ENCODE assay signal across 18 cellular contexts in genomic region chr13:51666316-51666715, GRCh38.
DNase-seq lines count a peak whose midpoint lies in the region; ATAC-seq, FAIRE-seq and TF ChIP-seq lines count a peak whose summit lies in the region.
"Had no signal": no experiment of that assay in that cellular context is flagged by ENCODE, and none has a peak within 500 bp of the region (broad histone marks: within the 10 kb centered on the region; RNA-seq: fewer than 3 reads in every experiment).

No MANE protein-coding gene starts in this region.

- H3K4me1 ChIP-seq in SJSA1 (replicated peaks), result peaks cover 49% of the 10 kb centered on the region
- H3K4me1 ChIP-seq: colonic mucosa had no signal

- no peak overlapping the region for H3K4me3 ChIP-seq in SJSA1
- H3K4me3 ChIP-seq: colonic mucosa, lung, neural progenitor cell had no signal

- peak overlapping the region; percentile 38 for H3K27ac ChIP-seq in SJSA1
- H3K27ac ChIP-seq: colonic mucosa, epithelial cell of prostate, neural progenitor cell, RWPE1 had no signal

- H3K27me3 ChIP-seq in SJSA1 (replicated peaks), result no peaks in the 10 kb centered on the region
- H3K27me3 ChIP-seq: colonic mucosa, neural progenitor cell had no signal

- no peaks in the 10 kb centered on the region for H3K27me3 Mint-ChIP-seq in neural crest cell (ENCODE audit: low read depth)

- peaks cover 14% of the 10 kb centered on the region for H3K36me3 ChIP-seq in SJSA1
- H3K36me3 ChIP-seq: colonic mucosa had no signal

- H3K9me3 Mint-ChIP-seq in neural crest cell, result peaks cover 4% of the 10 kb centered on the region
- H3K9me3 Mint-ChIP-seq: immature natural killer cell had no signal

- H3K36me3 Mint-ChIP-seq in neural crest cell (ENCODE audit: low read depth), result peaks cover 7% of the 10 kb centered on the region

- no peak for TF ChIP-seq POLR2A in GM12891 (IDR thresholded peaks at IDR 0.05; ENCODE audit: low read depth, low read length)

- TF ChIP-seq CTCF in neural crest cell (conservative IDR thresholded peaks at IDR 0.05), result no peak

- in situ Hi-C loops in ACHN (cut with HindIII; ENCODE audit: low pct_ligation_motif_present, low pct_unique_long_range_greater_than_20kb, low sequenced_read_pairs), result no loop called here

- H3K4me1 Mint-ChIP-seq in neural crest cell, result peaks cover 8% of the 10 kb centered on the region

- peak; percentile 38 for FAIRE-seq in GM12891 (lab: Jason Lieb, UNC)

- no peak overlapping the region for H3K4me3 Mint-ChIP-seq in neural crest cell
- H3K4me3 Mint-ChIP-seq: immature natural killer cell, neural progenitor cell had no signal

- H3K27ac Mint-ChIP-seq in neural crest cell (ENCODE audit: unreplicated experiment), result peak overlapping the region; percentile 9
- H3K27ac Mint-ChIP-seq: neural progenitor cell had no signal

- DNase-seq in GM12891 (ENCODE audit: insufficient read length, low spot score) (no peak), NCI-H1417 (lab: John Stamatoyannopoulos, UW) (peak in 2 of 3 experiments; percentile 29 to 72), SJSA1 (ENCODE audit: low read depth in 1 of 2, low spot score in 2 of 2) (peak in 1 of 2 experiments; percentile 42), neural crest cell (ENCODE audit: low read depth, low spot score) (no peak), ACHN (no peak), NCI-H446 treated with DMSO at 0.1 percent for 48 hours (lab: John Stamatoyannopoulos, UW) (no peak)
- DNase-seq: activated CD4-positive, alpha-beta T cell treated with anti-CD3 and anti-CD28 coated beads for 1 hour; activated naive CD4-positive, alpha-beta T cell; C1 segment of cervical spinal cord; colonic mucosa; immature natural killer cell; NCI-H446; retina had no signal

- no peaks in the 10 kb centered on the region for H3K9me3 ChIP-seq in SJSA1 (replicated peaks)
- H3K9me3 ChIP-seq: colonic mucosa had no signal

- no peak for ATAC-seq in HG02798 (IDR thresholded peaks at IDR 0.05; ENCODE audit: poor library complexity, unreplicated experiment)

TF ChIP-seq in GM12891, 5 proteins besides CTCF, POLR2A, EP300 and RAD21:
- TF ChIP-seq PAX5 (IDR thresholded peaks at IDR 0.05; ENCODE audit: insufficient read depth, low read length, severe bottlenecking) (no peak), TAF1 (IDR thresholded peaks at IDR 0.05; ENCODE audit: low read depth, low read length) (no peak), POLR2AphosphoS5 (IDR thresholded peaks at IDR 0.05; ENCODE audit: low read depth, low read length) (no peak), SPI1 (IDR thresholded peaks at IDR 0.05; ENCODE audit: low read depth, low read length) (no peak), POU2F2 (IDR thresholded peaks at IDR 0.05; ENCODE audit: low read depth, low read length) (no peak)

Comparison
In these comparisons a context has a peak if more than half of its experiments do, and no peak if none do; other contexts are left out.
1. DNase-seq: peak in NCI-H1417 (2 of 3); none in GM12891 (single experiment), neural crest cell (single experiment), ACHN (single experiment) and NCI-H446 treated with DMSO at 0.1 percent for 48 hours (single experiment).